1 cellular context compared by ENCODE assay signal in genomic region chr13:48230541-48230940, GRCh38.
TF ChIP-seq lines count a peak whose summit lies in the region.

No MANE protein-coding gene starts in this region.

TF ChIP-seq in A549, 52 proteins besides CTCF, POLR2A, EP300 and RAD21 (continued from another document):
- no peak for TF ChIP-seq ATOH8 (CRISPR knock-in tag; IDR thresholded peaks at IDR 0.05; ENCODE audit: low read depth)
- TF ChIP-seq GATA3 (IDR thresholded peaks at IDR 0.05; ENCODE audit: borderline replicate concordance): no peak
- TF ChIP-seq EHF (CRISPR knock-in tag; IDR thresholded peaks at IDR 0.05): no peak
- no peak for TF ChIP-seq EHMT2 (IDR thresholded peaks at IDR 0.05; ENCODE audit: low read depth)
TF ChIP-seq in A549: peak in this region for 0.
